Comparison of ENCODE assay signal across 31 cellular contexts in the genomic region with DNA sequence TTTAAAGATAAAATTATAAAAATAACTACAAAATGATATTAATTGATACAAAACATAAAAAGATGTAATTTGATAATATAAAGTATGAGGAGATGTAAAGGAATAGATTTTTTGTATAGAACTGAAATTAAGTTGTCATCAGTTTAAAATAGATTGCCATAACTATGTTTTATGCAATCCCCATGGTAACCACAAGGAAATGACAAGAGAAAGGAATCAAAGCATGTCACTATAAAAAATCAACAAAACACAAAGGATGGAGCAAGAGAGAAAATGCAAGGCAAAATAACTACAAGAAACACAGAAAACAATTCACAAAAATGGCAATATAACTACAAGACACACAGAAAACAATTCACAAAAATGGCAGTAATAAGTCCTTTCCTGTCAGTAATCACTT. TPM values are rescaled to one million over a fixed set of nuclear protein-coding genes. Genes with fewer than 3 reads are reported as not detected.
"Had no signal": no experiment of that assay in that cellular context is flagged by ENCODE, and none has a peak within 500 bp of the region (broad histone marks: within the 10 kb centered on the region; RNA-seq: fewer than 3 reads in every experiment).

No MANE protein-coding gene starts in this region.

- ATAC-seq: left cardiac atrium; left lobe of liver; left ventricle myocardium superior; lower lobe of right lung; naive thymus-derived CD8-positive, alpha-beta T cell; right lobe of liver; stimulated activated memory B cell treated with anti-CD40 and anti-IgM and Interleukin-4, amounts not matched to agents 10 μg/mL and 1 μg/mL and 100 μg/mL, for 72 hours; stimulated activated naive CD8-positive, alpha-beta T cell treated with anti-CD3 and anti-CD28 coated beads, Interleukin-15, amount 100 ng/mL, for 72 hours had no signal

- H3K27ac ChIP-seq: hepatocyte, lower lobe of right lung, neural progenitor cell, neutrophil, right atrium auricular region, right lobe of liver, tibial nerve, upper lobe of left lung, vagina had no signal

- H3K36me3 ChIP-seq: lower lobe of right lung, neural progenitor cell, neutrophil, right atrium auricular region, right lobe of liver, tibial nerve, upper lobe of left lung, vagina had no signal

- H3K9me3 ChIP-seq: lower lobe of right lung, neutrophil, right atrium auricular region, right lobe of liver, tibial nerve, upper lobe of left lung, vagina had no signal

- H3K4me3 ChIP-seq: hepatocyte, lower lobe of right lung, neural progenitor cell, right atrium auricular region, right lobe of liver, smooth muscle cell, tibial nerve, upper lobe of left lung, vagina had no signal

- DNase-seq: islet precursor cell; kidney glomerular epithelial cell; left cardiac atrium; left ventricle myocardium superior; lower lobe of right lung; mammary epithelial cell; mesenchymal stem cell; naive thymus-derived CD8-positive, alpha-beta T cell; occipital lobe; right lobe of liver; stimulated activated CD4-positive, alpha-beta T cell treated with anti-CD3 and anti-CD28 coated beads, Interleukin-1b, Interleukin-23, amount 100 ng/mL, for 48 hours; stimulated activated CD4-positive, alpha-beta T cell treated with anti-CD3 and anti-CD28 coated beads, Interleukin-2, amount 100 ng/mL, for 48 hours; stimulated activated CD4-positive, alpha-beta T cell treated with anti-CD3 and anti-CD28 coated beads, Interleukin-4, amount 100 ng/mL, for 4 hours; stimulated activated CD8-positive, alpha-beta memory T cell treated with anti-CD3 and anti-CD28 coated beads, Interleukin-4, amount 100 ng/mL, for 48 hours; stimulated activated naive CD4-positive, alpha-beta T cell treated with Interleukin-2 at 50 U/mL for 16 hours; stimulated activated naive CD8-positive, alpha-beta T cell treated with anti-CD3 and anti-CD28 coated beads, Interleukin-15, amount 100 ng/mL, for 72 hours; substantia nigra; upper lobe of left lung had no signal

- H3K27me3 ChIP-seq: hepatocyte, neutrophil, upper lobe of left lung, vagina had no signal

- H3K4me1 ChIP-seq: lower lobe of right lung, neural progenitor cell, right atrium auricular region, right lobe of liver, tibial nerve, upper lobe of left lung, vagina had no signal

RNA-seq across cellular contexts. Expression of a gene that starts 27.0 kb away (rescaled TPM):
- total RNA-seq: hepatocyte; left cardiac atrium; left lobe of liver; left ventricle myocardium superior; mammary epithelial cell; mucosa of gallbladder; naive thymus-derived CD8-positive, alpha-beta T cell; osteocyte; right atrium auricular region; right lobe of liver; skeletal muscle tissue; smooth muscle cell; tibial nerve; urinary bladder; vagina had no signal
- polyA plus RNA-seq: hepatocyte; mammary epithelial cell; naive thymus-derived CD8-positive, alpha-beta T cell; smooth muscle cell; urinary bladder had no signal
